2 cellular contexts compared by ENCODE assay signal in the genomic region with DNA sequence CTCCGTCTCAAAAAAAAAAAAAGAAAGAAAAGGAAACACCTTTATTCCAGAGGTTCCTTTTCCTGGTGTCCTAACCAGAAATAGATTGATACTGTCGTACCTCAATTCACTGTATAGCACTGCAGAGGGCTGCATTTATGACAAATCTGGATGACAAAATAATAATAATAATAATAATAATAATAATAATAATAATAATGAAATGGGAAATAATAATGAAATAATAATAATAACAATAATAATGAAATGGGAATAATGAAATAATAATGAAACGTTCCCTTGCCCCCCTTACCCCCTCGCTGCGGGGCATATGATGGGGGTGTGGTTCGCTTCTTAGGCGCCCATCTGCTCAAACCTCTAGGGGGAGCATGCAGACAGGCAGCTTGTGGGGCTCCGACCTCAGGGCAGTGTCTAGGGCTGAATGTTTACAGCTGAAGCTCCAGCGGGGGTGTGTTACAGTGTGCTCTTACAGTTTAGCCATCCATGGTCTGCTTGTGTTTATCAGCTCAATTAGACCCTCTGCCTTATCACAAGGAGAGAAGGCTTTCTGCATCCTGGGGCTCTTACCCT.
TF ChIP-seq lines count a peak whose summit lies in the region.

No MANE protein-coding gene starts in this region.

TF ChIP-seq in SK-N-SH, 30 proteins besides CTCF, POLR2A, EP300 and RAD21 (continued from another document):
- no peak for TF ChIP-seq POLR2AphosphoS5 (IDR thresholded peaks at IDR 0.05; ENCODE audit: low read depth, low read length)
- TF ChIP-seq USF1 (IDR thresholded peaks at IDR 0.05; ENCODE audit: borderline replicate concordance, low read depth): no peak
- no peak for TF ChIP-seq MXI1 (IDR thresholded peaks at IDR 0.05; ENCODE audit: low read depth, low read length)
- TF ChIP-seq FOXJ3 (CRISPR knock-in tag; IDR thresholded peaks at IDR 0.05): no peak
- no peak for TF ChIP-seq TAF1 (IDR thresholded peaks at IDR 0.05; ENCODE audit: borderline replicate concordance, low read depth, low read length)
- TF ChIP-seq SIN3A (IDR thresholded peaks at IDR 0.05; ENCODE audit: borderline replicate concordance, low read depth, low read length): no peak
- no peak for TF ChIP-seq ZBTB33 (IDR thresholded peaks at IDR 0.05; ENCODE audit: borderline replicate concordance, low read depth)
- no peak for TF ChIP-seq JUND (IDR thresholded peaks at IDR 0.05)
- TF ChIP-seq GATA2 (CRISPR knock-in tag; IDR thresholded peaks at IDR 0.05): no peak

TF ChIP-seq in SK-N-SH treated with all-trans-retinoic acid at 6 μM for 48 hours, 23 proteins besides CTCF, POLR2A, EP300 and RAD21:
- TF ChIP-seq POU6F1 (CRISPR knock-in tag; IDR thresholded peaks at IDR 0.05; ENCODE audit: borderline replicate concordance, low read depth) (no peak), ZC3H10 (CRISPR knock-in tag; IDR thresholded peaks at IDR 0.05) (no peak), RARB (CRISPR knock-in tag; IDR thresholded peaks at IDR 0.05) (no peak), ZFP30 (CRISPR knock-in tag; IDR thresholded peaks at IDR 0.05) (no peak), TCF4 (CRISPR knock-in tag; IDR thresholded peaks at IDR 0.05; ENCODE audit: borderline replicate concordance) (no peak), ZNF8 (CRISPR knock-in tag; IDR thresholded peaks at IDR 0.05) (no peak), OSR1 (CRISPR knock-in tag; IDR thresholded peaks at IDR 0.05) (no peak), PATZ1 (CRISPR knock-in tag; IDR thresholded peaks at IDR 0.05; ENCODE audit: borderline replicate concordance) (no peak), ZFP3 (CRISPR knock-in tag; IDR thresholded peaks at IDR 0.05) (no peak), ZNF70 (CRISPR knock-in tag; IDR thresholded peaks at IDR 0.05) (no peak), CSDC2 (CRISPR knock-in tag; IDR thresholded peaks at IDR 0.05) (no peak), ESRRG (CRISPR knock-in tag; IDR thresholded peaks at IDR 0.05) (no peak), CSRNP3 (CRISPR knock-in tag; IDR thresholded peaks at IDR 0.05) (no peak), GLIS3 (CRISPR knock-in tag; IDR thresholded peaks at IDR 0.05) (no peak), ISL1 (CRISPR knock-in tag; IDR thresholded peaks at IDR 0.05) (no peak), SNAI2 (CRISPR knock-in tag; IDR thresholded peaks at IDR 0.05) (no peak), PPARA (CRISPR knock-in tag; IDR thresholded peaks at IDR 0.05; ENCODE audit: borderline replicate concordance) (no peak), ZNF565 (CRISPR knock-in tag; conservative IDR thresholded peaks at IDR 0.05; ENCODE audit: low read depth) (no peak)
- TF ChIP-seq, protein P1, sequence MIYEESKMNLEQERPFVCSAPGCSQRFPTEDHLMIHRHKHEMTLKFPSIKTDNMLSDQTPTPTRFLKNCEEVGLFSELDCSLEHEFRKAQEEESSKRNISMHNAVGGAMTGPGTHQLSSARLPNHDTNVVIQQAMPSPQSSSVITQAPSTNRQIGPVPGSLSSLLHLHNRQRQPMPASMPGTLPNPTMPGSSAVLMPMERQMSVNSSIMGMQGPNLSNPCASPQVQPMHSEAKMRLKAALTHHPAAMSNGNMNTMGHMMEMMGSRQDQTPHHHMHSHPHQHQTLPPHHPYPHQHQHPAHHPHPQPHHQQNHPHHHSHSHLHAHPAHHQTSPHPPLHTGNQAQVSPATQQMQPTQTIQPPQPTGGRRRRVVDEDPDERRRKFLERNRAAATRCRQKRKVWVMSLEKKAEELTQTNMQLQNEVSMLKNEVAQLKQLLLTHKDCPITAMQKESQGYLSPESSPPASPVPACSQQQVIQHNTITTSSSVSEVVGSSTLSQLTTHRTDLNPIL (CRISPR knock-in tag; IDR thresholded peaks at IDR 0.05; ENCODE audit: low read depth): no peak
